ENCODE assay signal across 8 cellular contexts in genomic region chr1:169893645-169894423, GRCh38. TPM values are rescaled to one million over a fixed set of nuclear protein-coding genes. Genes with fewer than 3 reads are reported as not detected.
DNase-seq lines count a peak whose midpoint lies in the region; ATAC-seq and TF ChIP-seq lines count a peak whose summit lies in the region.

TSS of gene SCYL3 (minus strand) at chr1:169893896. CDS start at chr1:169888840, 5,056 bp downstream.

- no peaks in the 10 kb centered on the region for H3K36me3 ChIP-seq in spleen

- intact Hi-C loops in activated B cell treated with CpG ODN at 0.5 μM for 24 hours (cut with micrococcal nuclease) (loop anchor here (1.0 to 5.0 kb wide), 15 partner anchors 100 to 1957 kb away; partner anchors contain the start of genes ATP1B1, DCAF6, FMO4 and GORAB), spleen (cut with DNase I; ENCODE audit: low total_unique reads) (no loop called here)

- peak within 1 kb of the TSS; percentile 95 to 99 (median 97) for H3K27ac ChIP-seq in spleen

- TF ChIP-seq POLR2A in GM18951 (IDR thresholded peaks at IDR 0.05; ENCODE audit: extremely low read depth, insufficient read depth, insufficient read length) (peak; percentile 83), spleen (IDR thresholded peaks at IDR 0.05) (peak in 2 of 3 donors; percentile 12 to 53)

- peaks cover 0 to 9% (median 0%) of the 10 kb centered on the region in 7 donors for H3K27me3 ChIP-seq in spleen (replicated peaks in 1 of 7)

- H3K36me3 Mint-ChIP-seq in activated B cell treated with CpG ODN at 0.5 μM for 24 hours (ENCODE audit: low read depth): peaks cover 11% of the 10 kb centered on the region

- H3K4me1 Mint-ChIP-seq in activated B cell treated with CpG ODN at 0.5 μM for 24 hours: peaks cover 39% of the 10 kb centered on the region

- POLR2A ChIA-PET in activated B cell treated with CpG ODN at 0.5 μM for 24 hours (lab: Charles Lee): interaction anchor here (0.6 to 2.9 kb wide), 22 partner anchors 8 to 1888 kb away, joined by 3 to 22 read pairs (median 5); partner anchors contain the start of genes BLZF1, FMO4, GORAB and KIFAP3

- peaks cover 4% of the 10 kb centered on the region for H3K27me3 Mint-ChIP-seq in activated B cell treated with CpG ODN at 0.5 μM for 24 hours

- peak within 1 kb of the TSS; percentile 46 to 88 (median 73) for H3K4me3 ChIP-seq in spleen

- DNase-seq in AG08395 (ENCODE audit: low spot score) (peak; percentile 98), NCI-H345 (lab: John Stamatoyannopoulos, UW) (peak; percentile 98), activated B cell treated with CpG ODN at 0.5 μM for 24 hours (peak; percentile 82), inferior parietal cortex (ENCODE audit: extremely low spot score) (peak; percentile 99), spleen (peak; percentile 98)
- DNase-seq in central memory CD4-positive, alpha-beta T cell: peak; percentile 95

- no peaks in the 10 kb centered on the region for H3K9me3 ChIP-seq in spleen

- peak within 1 kb of the TSS; percentile 100 for H3K27ac Mint-ChIP-seq in activated B cell treated with CpG ODN at 0.5 μM for 24 hours

- ATAC-seq in HG03196 (IDR thresholded peaks at IDR 0.05; ENCODE audit: unreplicated experiment) (peak; percentile 86), activated B cell treated with CpG ODN at 0.5 μM for 24 hours (ENCODE audit: low read depth) (peak; percentile 87)

- H3K4me3 Mint-ChIP-seq in activated B cell treated with CpG ODN at 0.5 μM for 24 hours: peak within 1 kb of the TSS; percentile 88

- in situ Hi-C loops in GM18951 (cut with MboI; ENCODE audit: low sequenced_read_pairs, unreplicated experiment): no loop called here

- TF ChIP-seq CTCF in activated B cell treated with CpG ODN at 0.5 μM for 24 hours (IDR thresholded peaks at IDR 0.05): no peak
- TF ChIP-seq CTCF in spleen (IDR thresholded peaks at IDR 0.05 in 8 of 11, conservative IDR thresholded peaks at IDR 0.05 in 3 of 11): peak in 3 of 11 experiments; percentile 16 to 33 (median 19)

- H3K4me1 ChIP-seq in spleen: peaks cover 9 to 47% (median 34%) of the 10 kb centered on the region in 6 donors

- H3K9me3 Mint-ChIP-seq in activated B cell treated with CpG ODN at 0.5 μM for 24 hours: no peaks in the 10 kb centered on the region

- CTCF ChIA-PET in activated B cell treated with CpG ODN at 0.5 μM for 24 hours (lab: Charles Lee): interaction anchor here (1.0 to 1.6 kb wide), 3 partner anchors 100 to 182 kb away, joined by 3 to 5 read pairs (median 4); partner anchors contain the start of gene KIFAP3

- WGBS in spleen, 5 donors: 0% methylated on average over 27 to 52 of the region's 52 CpGs

RNA-seq across cellular contexts. Expression of gene SCYL3, which starts in this region (rescaled TPM):
- total RNA-seq in activated B cell treated with CpG ODN at 0.5 μM for 24 hours: 14.5 and 16.2 TPM in 2 replicates
- total RNA-seq in spleen: 10 to 100 TPM; 11.9 to 16.0 (median 13.6) TPM
- polyA plus RNA-seq in spleen: 1 to 10 TPM; 4.4 to 5.0 (median 4.6) TPM

Comparison
In these comparisons a context has a peak if more than half of its experiments do, and no peak if none do; other contexts are left out.
1. Peak in every context shown above with its lines: DNase-seq, ATAC-seq, H3K4me3 ChIP-seq and H3K27ac ChIP-seq.